1 cellular context compared by ENCODE assay signal in genomic region chr7:68410693-68411092, GRCh38.
A peak's percentile ranks its signal among the peaks of the same experiment; 100 is the strongest.
TF ChIP-seq lines count a peak whose summit lies in the region.

No MANE protein-coding gene starts in this region.

TF ChIP-seq in K562, 482 proteins besides CTCF, POLR2A, EP300 and RAD21 (continued from another document):
- peak in 1 of 3 experiments; percentile 51 for TF ChIP-seq YY1 (IDR thresholded peaks at IDR 0.05; ENCODE audit: borderline replicate concordance in 1 of 3, control insufficient read depth in 1 of 3, extremely low read depth in 1 of 3, insufficient read depth in 3 of 3, insufficient read length in 1 of 3, insufficient replicate concordance in 2 of 3, low read depth in 1 of 3, low read length in 2 of 3)
